Comparison of ENCODE assay signal across 30 cellular contexts in the genomic region with DNA sequence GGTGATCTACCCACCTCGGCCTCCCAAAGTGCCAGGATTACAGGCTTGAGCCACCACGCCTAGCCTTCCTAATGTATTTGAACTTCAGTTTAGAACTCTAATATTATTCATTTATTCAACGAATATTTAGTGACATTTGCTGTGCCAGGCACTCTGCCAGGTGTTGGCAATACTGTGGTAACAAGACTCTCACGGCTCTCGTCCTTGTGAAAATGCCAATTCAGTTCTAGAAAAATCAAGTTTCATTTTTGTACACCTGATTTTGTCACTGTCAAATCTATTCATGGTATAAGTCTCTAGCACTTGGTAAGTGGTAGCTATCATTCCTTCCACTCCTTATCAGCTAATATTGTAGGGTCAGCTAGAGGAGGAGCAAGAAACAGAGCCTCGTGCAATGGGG.
"Had no signal": no experiment of that assay in that cellular context is flagged by ENCODE, and none has a peak within 500 bp of the region (broad histone marks: within the 10 kb centered on the region; RNA-seq: fewer than 3 reads in every experiment).

No MANE protein-coding gene starts in this region.

- H3K27ac ChIP-seq: ascending aorta, coronary artery, VCaP had no signal

- H3K27me3 ChIP-seq: ascending aorta had no signal

- H3K4me1 ChIP-seq: ascending aorta had no signal

- H3K4me1 Mint-ChIP-seq: activated B cell treated with CpG ODN at 0.5 μM for 24 hours had no signal

- H3K4me3 Mint-ChIP-seq: activated B cell treated with CpG ODN at 0.5 μM for 24 hours; activated CD4-positive, alpha-beta memory T cell treated with anti-CD3 and anti-CD28 coated beads for 36 hours; activated CD4-positive, alpha-beta T cell treated with anti-CD3 and anti-CD28 coated beads, Interleukin-2, amount 10 ng/mL, durations not matched to agents 24 days and 14 days; activated CD8-positive, alpha-beta T cell treated with anti-CD3 and anti-CD28 coated beads for 36 hours; activated naive CD4-positive, alpha-beta T cell treated with anti-CD3 and anti-CD28 coated beads for 36 hours; activated naive CD8-positive, alpha-beta T cell treated with anti-CD3 and anti-CD28 coated beads for 36 hours; activated T-cell treated with anti-CD3 and anti-CD28 coated beads, Interleukin-2, amount 50 U/mL, for 4 hours; activated T-cell treated with anti-CD3 and anti-CD28 coated beads, Interleukin-2, amount 50 U/mL, for 72 hours; activated T-helper 1 cell treated with anti-CD3 and anti-CD28 coated beads, Interleukin-12 subunit alpha, Interleukin-12 subunit beta, Interleukin-2, Interleukin-4 antibody, amounts not matched to agents 30 ng/mL and 10 ng/mL and 1 ng/mL, durations not matched to agents 14 hours and 24 hours and 36 hours; activated T-helper 17 cell treated with anti-CD3 and anti-CD28 coated beads, Interleukin-2, amount 50 U/mL, for 72 hours; T-helper 17 cell had no signal

- ATAC-seq: activated CD8-positive, alpha-beta T cell treated with anti-CD3 and anti-CD28 coated beads for 36 hours; activated naive CD4-positive, alpha-beta T cell treated with anti-CD3 and anti-CD28 coated beads, Interleukin-2, amount 50 U/mL, for 72 hours; activated T-cell treated with anti-CD3 and anti-CD28 coated beads, Interleukin-2, amount 50 U/mL, for 4 hours; activated T-cell treated with anti-CD3 and anti-CD28 coated beads, Interleukin-2, amount 50 U/mL, for 72 hours; activated T-helper 17 cell treated with anti-CD3 and anti-CD28 coated beads, Interleukin-2, amount 50 U/mL, for 72 hours; T-helper 17 cell had no signal

- H3K36me3 ChIP-seq: ascending aorta had no signal

- H3K9me3 ChIP-seq: ascending aorta had no signal

- DNase-seq: activated B cell treated with CpG ODN at 0.5 μM for 24 hours; activated CD4-positive, alpha-beta memory T cell treated with anti-CD3 and anti-CD28 coated beads for 36 hours; activated CD4-positive, alpha-beta T cell treated with anti-CD3 and anti-CD28 coated beads for 4 hours; activated CD4-positive, alpha-beta T cell treated with anti-CD3 and anti-CD28 coated beads, Interleukin-2, amount 10 ng/mL, durations not matched to agents 24 days and 14 days; activated CD4-positive, alpha-beta T cell treated with anti-CD3 and anti-CD28 coated beads, Interleukin-2, amount 50 U/mL, for 1 hour; activated CD4-positive, alpha-beta T cell treated with anti-CD3 and anti-CD28 coated beads, Interleukin-2, amount 50 U/mL, for 4 hours; activated CD4-positive, CD25-positive, alpha-beta regulatory T cell treated with anti-CD3 and anti-CD28 coated beads, Interleukin-2, amount 50 U/mL, for 72 hours; activated CD8-positive, alpha-beta memory T cell treated with anti-CD3 and anti-CD28 coated beads, Interleukin-2, amount 50 U/mL, for 4 hours; activated CD8-positive, alpha-beta T cell treated with anti-CD3 and anti-CD28 coated beads for 36 hours; activated effector memory CD4-positive, alpha-beta T cell treated with anti-CD3 and anti-CD28 coated beads, Interleukin-2, amount 50 U/mL, for 16 hours; activated gamma-delta T cell treated with Interleukin-2 at 50 U/mL for 16 hours; activated naive CD4-positive, alpha-beta T cell; activated naive CD4-positive, alpha-beta T cell treated with anti-CD3 and anti-CD28 coated beads for 36 hours; activated naive CD4-positive, alpha-beta T cell treated with anti-CD3 and anti-CD28 coated beads, Interleukin-2, amount 50 U/mL, for 16 hours; activated naive CD8-positive, alpha-beta T cell treated with anti-CD3 and anti-CD28 coated beads for 36 hours; activated T-cell treated with anti-CD3 and anti-CD28 coated beads for 4 hours; activated T-cell treated with anti-CD3 and anti-CD28 coated beads, Interleukin-2, amount 50 U/mL, for 1 hour; activated T-cell treated with anti-CD3 and anti-CD28 coated beads, Interleukin-2, amount 50 U/mL, for 4 hours; activated T-cell treated with anti-CD3 and anti-CD28 coated beads, Interleukin-2, amount 50 U/mL, for 72 hours; amygdala; anterior cingulate cortex; central memory CD4-positive, alpha-beta T cell; T-helper 17 cell had no signal

- H3K9me3 Mint-ChIP-seq: activated B cell treated with CpG ODN at 0.5 μM for 24 hours; activated CD4-positive, alpha-beta memory T cell treated with anti-CD3 and anti-CD28 coated beads for 36 hours; activated CD4-positive, alpha-beta T cell treated with anti-CD3 and anti-CD28 coated beads, Interleukin-2, amount 10 ng/mL, durations not matched to agents 24 days and 14 days; activated CD8-positive, alpha-beta T cell treated with anti-CD3 and anti-CD28 coated beads for 36 hours; activated naive CD4-positive, alpha-beta T cell treated with anti-CD3 and anti-CD28 coated beads for 36 hours; activated T-cell treated with anti-CD3 and anti-CD28 coated beads, Interleukin-2, amount 50 U/mL, for 4 hours; activated T-cell treated with anti-CD3 and anti-CD28 coated beads, Interleukin-2, amount 50 U/mL, for 72 hours; activated T-helper 1 cell treated with anti-CD3 and anti-CD28 coated beads, Interleukin-12 subunit alpha, Interleukin-12 subunit beta, Interleukin-2, Interleukin-4 antibody, amounts not matched to agents 30 ng/mL and 10 ng/mL and 1 ng/mL, durations not matched to agents 14 hours and 24 hours and 36 hours; activated T-helper 17 cell treated with anti-CD3 and anti-CD28 coated beads, Interleukin-2, amount 50 U/mL, for 72 hours had no signal

- H3K36me3 Mint-ChIP-seq: activated CD4-positive, alpha-beta memory T cell treated with anti-CD3 and anti-CD28 coated beads for 36 hours; activated naive CD8-positive, alpha-beta T cell treated with anti-CD3 and anti-CD28 coated beads for 36 hours; brain had no signal

- H3K27ac Mint-ChIP-seq: activated B cell treated with CpG ODN at 0.5 μM for 24 hours; activated CD4-positive, alpha-beta memory T cell treated with anti-CD3 and anti-CD28 coated beads for 36 hours; activated CD4-positive, alpha-beta T cell treated with anti-CD3 and anti-CD28 coated beads, Interleukin-2, amount 10 ng/mL, durations not matched to agents 24 days and 14 days; activated CD8-positive, alpha-beta T cell treated with anti-CD3 and anti-CD28 coated beads for 36 hours; activated naive CD4-positive, alpha-beta T cell treated with anti-CD3 and anti-CD28 coated beads for 36 hours; activated naive CD4-positive, alpha-beta T cell treated with anti-CD3 and anti-CD28 coated beads, Interleukin-2, amount 50 U/mL, for 72 hours; activated naive CD8-positive, alpha-beta T cell treated with anti-CD3 and anti-CD28 coated beads for 36 hours; activated T-cell treated with anti-CD3 and anti-CD28 coated beads, Interleukin-2, amount 50 U/mL, for 72 hours; activated T-helper 1 cell treated with anti-CD3 and anti-CD28 coated beads, Interleukin-12 subunit alpha, Interleukin-12 subunit beta, Interleukin-2, Interleukin-4 antibody, amounts not matched to agents 30 ng/mL and 10 ng/mL and 1 ng/mL, durations not matched to agents 14 hours and 24 hours and 36 hours; activated T-helper 17 cell treated with anti-CD3 and anti-CD28 coated beads, Interleukin-2, amount 50 U/mL, for 72 hours; T-helper 17 cell had no signal

- H3K4me3 ChIP-seq: ascending aorta, coronary artery had no signal
